Comparison of ENCODE assay signal across 35 cellular contexts in genomic region chr3:94210256-94210655, GRCh38.
"Had no signal": no experiment of that assay in that cellular context is flagged by ENCODE, and none has a peak within 500 bp of the region (broad histone marks: within the 10 kb centered on the region; RNA-seq: fewer than 3 reads in every experiment).

No MANE protein-coding gene starts in this region.

- H3K9me3 ChIP-seq: MG63 had no signal

- DNase-seq: Karpas-422, Kasumi-1, KG1, MG63, MM.1S, MV-4-11, NCI-H1048, NCI-H1092, NCI-H1092 treated with DMSO at 0.1 percent for 48 hours, NCI-H1105, NCI-H1105 treated with DMSO at 0.1 percent for 48 hours, NCI-H1417, NCI-H1436, NCI-H1436 treated with DMSO at 0.1 percent for 48 hours, NCI-H146, NCI-H1694, NCI-H1694 treated with DMSO at 0.1 percent for 48 hours, NCI-H187, NCI-H187 treated with DMSO at 0.1 percent for 48 hours, NCI-H1930, NCI-H2029, NCI-H2029 treated with DMSO at 0.1 percent for 48 hours, NCI-H2081, NCI-H2081 treated with DMSO at 0.1 percent for 48 hours, NCI-H2107, NCI-H2171, NCI-H2171 treated with DMSO at 0.1 percent for 48 hours, NCI-H2227 treated with DMSO at 0.1 percent for 48 hours, NCI-H226, NCI-H345, NCI-H446, NCI-H446 treated with DMSO at 0.1 percent for 48 hours, NCI-H510A, NCI-H510A treated with DMSO at 0.1 percent for 48 hours had no signal

- H3K36me3 ChIP-seq: MG63 had no signal

- H3K4me2 ChIP-seq: KMS-11 had no signal

- H3K4me3 ChIP-seq: MG63 had no signal

- H3K27me3 ChIP-seq: MG63 had no signal

- H3K27ac ChIP-seq: KMS-11 had no signal

- H3K9ac ChIP-seq: KMS-11 had no signal
